22 cellular contexts compared by ENCODE assay signal in the genomic region with DNA sequence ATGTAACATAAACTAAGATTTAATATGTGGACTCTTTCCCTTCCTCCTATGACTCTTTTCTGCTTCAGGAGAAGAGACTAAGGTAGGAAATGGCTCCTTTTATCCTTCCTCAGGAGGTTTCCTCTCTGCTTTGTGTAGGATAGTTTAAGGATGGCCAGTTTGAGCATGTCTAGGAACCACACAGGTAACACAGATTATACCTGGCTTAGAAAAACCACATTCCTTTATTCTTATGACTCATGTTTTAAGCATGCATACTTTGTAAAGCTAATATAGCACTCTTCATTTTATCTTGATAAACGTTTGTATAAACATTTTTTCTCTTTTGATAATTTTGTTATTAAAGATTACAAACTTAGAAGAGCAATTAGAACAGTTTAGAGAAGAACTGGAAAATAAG. TPM values are rescaled to one million over a fixed set of nuclear protein-coding genes. Genes with fewer than 3 reads are reported as not detected.
DNase-seq lines count a peak whose midpoint lies in the region; ATAC-seq, FAIRE-seq and TF ChIP-seq lines count a peak whose summit lies in the region.
"Had no signal": no experiment of that assay in that cellular context is flagged by ENCODE, and none has a peak within 500 bp of the region (broad histone marks: within the 10 kb centered on the region; RNA-seq: fewer than 3 reads in every experiment).

No MANE protein-coding gene starts in this region.

- no peaks in the 10 kb centered on the region for H3K9me2 ChIP-seq in PC-9 (ENCODE audit: insufficient read depth)

- peak overlapping the region; percentile 26 for H3K4me2 ChIP-seq in PC-9

- no TSS peak for BruUV-seq in PC-9 (replicated peaks; lab: Mats Ljungman, UMichigan)

- no peak overlapping the region for H2AFZ ChIP-seq in PC-9

- H3K27me3 ChIP-seq in PC-9 (ENCODE audit: insufficient read depth, low read depth) (no peaks in the 10 kb centered on the region), bronchial epithelial cell (ENCODE audit: control insufficient read depth, insufficient read depth, low read length) (no peaks in the 10 kb centered on the region), lower lobe of right lung (ENCODE audit: low read depth) (no peaks in the 10 kb centered on the region), upper lobe of right lung (no peaks in the 10 kb centered on the region)
- H3K27me3 ChIP-seq: brain microvascular endothelial cell, ovary, transverse colon had no signal

- H3K4me3 ChIP-seq in PC-9 (no peak overlapping the region), bronchial epithelial cell (ENCODE audit: low read depth, low read length) (no peak overlapping the region), lower lobe of right lung (no peak overlapping the region), upper lobe of right lung (no peak overlapping the region)
- H3K4me3 ChIP-seq: coronary artery, HAP-1, ovary, transverse colon had no signal

- no peaks in the 10 kb centered on the region for H3K9me3 ChIP-seq in PC-9 (ENCODE audit: insufficient read depth, low read depth)
- H3K9me3 ChIP-seq in lower lobe of right lung, result no peaks in the 10 kb centered on the region
- H3K9me3 ChIP-seq in upper lobe of right lung, result no peaks in the 10 kb centered on the region
- H3K9me3 ChIP-seq: HAP-1, ovary, transverse colon had no signal

- peak overlapping the region; percentile 28; the same call in 1 of the 2 replicates for H3K27ac ChIP-seq in PC-9
- peak overlapping the region; percentile 9 for H3K27ac ChIP-seq in lower lobe of right lung
- no peak overlapping the region for H3K27ac ChIP-seq in upper lobe of right lung
- H3K27ac ChIP-seq: brain microvascular endothelial cell, coronary artery, ovary, transverse colon had no signal

- intact Hi-C loops in PC-9 (cut with micrococcal nuclease; ENCODE audit: unreplicated experiment) (no loop called here), lower lobe of right lung (cut with DNase I) (no loop called here), upper lobe of right lung (cut with DNase I) (no loop called here)

- DNase-seq in PC-9, result peak; percentile 14 to 77
- peak; percentile 96 for DNase-seq in bronchial epithelial cell (ENCODE audit: low read depth)
- DNase-seq in lower lobe of right lung, result no peak
- DNase-seq in upper lobe of right lung, result no peak
- DNase-seq in SHP77 (lab: John Stamatoyannopoulos, UW), result no peak
- DNase-seq: activated CD4-positive, alpha-beta T cell treated with anti-CD3 and anti-CD28 coated beads, Interleukin-2, amount 50 U/mL, for 4 hours; activated effector memory CD4-positive, alpha-beta T cell treated with anti-CD3 and anti-CD28 coated beads, Interleukin-2, amount 50 U/mL, for 16 hours; activated naive CD8-positive, alpha-beta T cell treated with anti-CD3 and anti-CD28 coated beads, Interleukin-2, amount 50 U/mL, for 24 hours; brain microvascular endothelial cell; mesenchymal stem cell; naive thymus-derived CD4-positive, alpha-beta T cell; NCI-H1417; NCI-H524; ovary; stimulated activated naive CD4-positive, alpha-beta T cell treated with Interleukin-2 at 50 U/mL for 16 hours; transverse colon had no signal

- POLR2A ChIA-PET in PC-9 (lab: Charles Lee; ENCODE audit: unreplicated experiment), result interaction anchor here (0.5 to 0.8 kb wide), 2 partner anchors 19 to 55 kb away, joined by 4 to 20 read pairs; no protein-coding TSS in a partner anchor

- H3F3A ChIP-seq in PC-9 (ENCODE audit: insufficient read depth, low read depth), result peaks cover 6% of the 10 kb centered on the region; the same call in 1 of the 2 replicates

- no peaks in the 10 kb centered on the region for H3K79me2 ChIP-seq in PC-9 (ENCODE audit: low read depth)

- H3K4me1 ChIP-seq in PC-9 (replicated peaks; ENCODE audit: insufficient read depth), result peaks cover 14% of the 10 kb centered on the region
- H3K4me1 ChIP-seq in lower lobe of right lung, result no peaks in the 10 kb centered on the region
- H3K4me1 ChIP-seq in upper lobe of right lung, result no peaks in the 10 kb centered on the region
- H3K4me1 ChIP-seq: HAP-1 had no signal

- CTCF ChIA-PET in PC-9 (lab: Charles Lee), result no interaction called here

- FAIRE-seq in bronchial epithelial cell (lab: Jason Lieb, UNC), result no peak

- H3K36me3 ChIP-seq in PC-9 (ENCODE audit: low read depth) (no peaks in the 10 kb centered on the region; the same call in 1 of the 2 replicates), bronchial epithelial cell (ENCODE audit: control insufficient read depth, insufficient read depth, low read length) (no peaks in the 10 kb centered on the region), lower lobe of right lung (peaks cover 58% of the 10 kb centered on the region), upper lobe of right lung (peaks cover 72% of the 10 kb centered on the region)
- H3K36me3 ChIP-seq: ovary had no signal

- TF ChIP-seq CTCF in PC-9 (conservative IDR thresholded peaks at IDR 0.05) (no peak), bronchial epithelial cell (IDR thresholded peaks at IDR 0.05; ENCODE audit: insufficient read depth, low read length, severe bottlenecking) (no peak), lower lobe of right lung (IDR thresholded peaks at IDR 0.05) (no peak), upper lobe of right lung (IDR thresholded peaks at IDR 0.05) (no peak)

- no peaks in the 10 kb centered on the region for H4K20me1 ChIP-seq in PC-9 (ENCODE audit: insufficient read depth)

- ATAC-seq in lower lobe of right lung (peak; percentile 71 to 93), upper lobe of right lung (peak; percentile 77), HG02885 (IDR thresholded peaks at IDR 0.05; ENCODE audit: poor library complexity, unreplicated experiment) (no peak), HG02763 (IDR thresholded peaks at IDR 0.05; ENCODE audit: unreplicated experiment) (no peak)
- ATAC-seq: naive thymus-derived CD4-positive, alpha-beta T cell; Right ventricle myocardium inferior; sciatic nerve had no signal

RNA-seq across cellular contexts. Expression of a gene that starts 57.8 kb away (rescaled TPM):
- total RNA-seq in PC-9 (2021), result 58.9 and 89.0 TPM in 2 replicates
- 177 and 249 TPM in 2 replicates for total RNA-seq in bronchial epithelial cell
- total RNA-seq in lower lobe of right lung, result 129 TPM
- 175 TPM for total RNA-seq in upper lobe of right lung

Comparison
In these comparisons a context has a peak if more than half of its experiments do, and no peak if none do; other contexts are left out.
1. DNase-seq: peak in PC-9 (2 of 2) and bronchial epithelial cell (single experiment); none in lower lobe of right lung (single experiment), upper lobe of right lung (single experiment) and SHP77 (0 of 2).
2. ATAC-seq: peak in lower lobe of right lung (2 of 2) and upper lobe of right lung (single experiment); none in HG02885 (single experiment) and HG02763 (single experiment).